ENCODE assay signal across 17 cellular contexts in the genomic region with DNA sequence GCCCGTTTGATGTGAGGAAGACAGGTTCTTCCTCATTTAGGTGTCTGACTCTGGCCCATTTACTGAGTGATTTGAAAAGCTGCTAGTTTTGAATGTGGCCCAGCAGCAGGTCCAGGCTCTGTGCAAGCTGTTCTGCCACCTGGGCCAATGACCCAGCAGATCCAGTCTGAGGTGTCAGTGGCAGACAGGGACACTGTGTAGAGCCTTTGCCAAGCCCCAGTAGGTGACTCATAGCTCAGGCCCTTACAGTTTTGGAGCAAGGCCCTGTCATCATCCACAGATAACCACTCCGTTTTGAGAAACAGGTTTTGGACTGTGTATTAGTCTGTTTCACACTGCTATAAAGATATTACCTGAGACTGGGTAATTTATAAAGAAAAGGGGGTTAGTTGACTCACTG. TPM values are rescaled to one million over a fixed set of nuclear protein-coding genes. Genes with fewer than 3 reads are reported as not detected.
DNase-seq lines count a peak whose midpoint lies in the region; ATAC-seq and TF ChIP-seq lines count a peak whose summit lies in the region.
"Had no signal": no experiment of that assay in that cellular context is flagged by ENCODE, and none has a peak within 500 bp of the region (broad histone marks: within the 10 kb centered on the region; RNA-seq: fewer than 3 reads in every experiment).

No MANE protein-coding gene starts in this region.

- H3K27me3 ChIP-seq in adipocyte (replicated peaks; ENCODE audit: control insufficient read depth, insufficient read depth, low read length) (no peaks in the 10 kb centered on the region), osteoblast (ENCODE audit: insufficient read depth, low read length) (no peaks in the 10 kb centered on the region)
- H3K27me3 ChIP-seq: BLaER1 had no signal

- no peaks in the 10 kb centered on the region for H4K20me1 ChIP-seq in osteoblast (ENCODE audit: insufficient read depth, low read length)
- H4K20me1 ChIP-seq: BLaER1 had no signal

- peak; percentile 63 for DNase-seq in GM03348 (ENCODE audit: low spot score)
- peak; percentile 20 for DNase-seq in adipocyte (ENCODE audit: low read depth)
- DNase-seq in fibroblast of the aortic adventitia (ENCODE audit: low read depth): peak; percentile 32
- DNase-seq in osteoblast (ENCODE audit: insufficient read length, low spot score, missing footprints): peak; percentile 85
- no peak for DNase-seq in activated CD4-positive, alpha-beta memory T cell treated with anti-CD3 and anti-CD28 coated beads, Interleukin-2, amount 10 ng/mL, durations not matched to agents 7 days and 5 days
- DNase-seq: activated CD4-positive, alpha-beta T cell treated with anti-CD3 and anti-CD28 coated beads, Interleukin-2, amount 50 U/mL, for 48 hours; activated naive CD4-positive, alpha-beta T cell treated with anti-CD3 and anti-CD28 coated beads for 36 hours; NCI-H1417 treated with DMSO at 0.1 percent for 48 hours; NCI-H446; T1000 had no signal

- H3K36me3 ChIP-seq in adipocyte (ENCODE audit: control insufficient read depth, insufficient read depth, low read length, severe bottlenecking): no peaks in the 10 kb centered on the region
- no peaks in the 10 kb centered on the region for H3K36me3 ChIP-seq in osteoblast (ENCODE audit: insufficient read depth, low read length)
- H3K36me3 ChIP-seq: BLaER1 had no signal

- H3K27ac Mint-ChIP-seq in activated CD4-positive, alpha-beta memory T cell treated with anti-CD3 and anti-CD28 coated beads, Interleukin-2, amount 10 ng/mL, durations not matched to agents 7 days and 5 days: no peak overlapping the region
- H3K27ac Mint-ChIP-seq: activated naive CD4-positive, alpha-beta T cell treated with anti-CD3 and anti-CD28 coated beads for 36 hours; stimulated activated naive CD8-positive, alpha-beta T cell treated with anti-CD3 and anti-CD28 coated beads, Interleukin-15, Interleukin-2, amounts not matched to agents 100 ng/mL and 50 ng/mL, for 24 hours had no signal

- H3K4me3 Mint-ChIP-seq in activated CD4-positive, alpha-beta memory T cell treated with anti-CD3 and anti-CD28 coated beads, Interleukin-2, amount 10 ng/mL, durations not matched to agents 7 days and 5 days: no peak overlapping the region
- H3K4me3 Mint-ChIP-seq: activated naive CD4-positive, alpha-beta T cell treated with anti-CD3 and anti-CD28 coated beads for 36 hours; stimulated activated naive CD8-positive, alpha-beta T cell treated with anti-CD3 and anti-CD28 coated beads, Interleukin-15, Interleukin-2, amounts not matched to agents 100 ng/mL and 50 ng/mL, for 24 hours had no signal

- no peaks in the 10 kb centered on the region for H3K4me1 Mint-ChIP-seq in activated CD4-positive, alpha-beta memory T cell treated with anti-CD3 and anti-CD28 coated beads, Interleukin-2, amount 10 ng/mL, durations not matched to agents 7 days and 5 days

- no peak for ATAC-seq in HG02981 (IDR thresholded peaks at IDR 0.05; ENCODE audit: unreplicated experiment)
- no peak for ATAC-seq in HG02970 (IDR thresholded peaks at IDR 0.05; ENCODE audit: low FRiP score, unreplicated experiment)
- ATAC-seq in GM18502 (IDR thresholded peaks at IDR 0.05; ENCODE audit: poor library complexity, unreplicated experiment): no peak
- ATAC-seq: sciatic nerve had no signal

- H3K9ac ChIP-seq in adipocyte (ENCODE audit: low read length): no peak overlapping the region
- H3K9ac ChIP-seq: BLaER1 had no signal

- H3K4me2 ChIP-seq in osteoblast (ENCODE audit: insufficient read depth, low read length): no peak overlapping the region
- H3K4me2 ChIP-seq: BLaER1 had no signal

- peaks cover under 1% of the 10 kb centered on the region for H3K9me3 ChIP-seq in adipocyte (ENCODE audit: control insufficient read depth, low read length)
- H3K9me3 ChIP-seq in osteoblast (ENCODE audit: low read depth, low read length): no peaks in the 10 kb centered on the region

- H3K9me3 Mint-ChIP-seq in activated CD4-positive, alpha-beta memory T cell treated with anti-CD3 and anti-CD28 coated beads, Interleukin-2, amount 10 ng/mL, durations not matched to agents 7 days and 5 days: peaks cover 2% of the 10 kb centered on the region
- H3K9me3 Mint-ChIP-seq: stimulated activated naive CD8-positive, alpha-beta T cell treated with anti-CD3 and anti-CD28 coated beads, Interleukin-15, Interleukin-2, amounts not matched to agents 100 ng/mL and 50 ng/mL, for 24 hours had no signal

- H3K79me2 ChIP-seq in osteoblast (ENCODE audit: insufficient read depth, low read length): no peaks in the 10 kb centered on the region

- H2AFZ ChIP-seq in osteoblast (ENCODE audit: low read length): no peak overlapping the region

- POLR2A ChIA-PET in activated CD4-positive, alpha-beta memory T cell treated with anti-CD3 and anti-CD28 coated beads, Interleukin-2, amount 10 ng/mL, durations not matched to agents 7 days and 5 days (lab: Charles Lee): interaction anchor here (1.5 kb wide), 1 partner anchor 19 kb away, joined by 4 read pairs; no protein-coding TSS in a partner anchor

- H3K27ac ChIP-seq in osteoblast (ENCODE audit: low read depth, low read length): no peak overlapping the region
- H3K27ac ChIP-seq: BLaER1 had no signal

- peaks cover 2% of the 10 kb centered on the region for H3K36me3 Mint-ChIP-seq in activated CD4-positive, alpha-beta memory T cell treated with anti-CD3 and anti-CD28 coated beads, Interleukin-2, amount 10 ng/mL, durations not matched to agents 7 days and 5 days (ENCODE audit: low read depth)

- CTCF ChIA-PET in activated CD4-positive, alpha-beta memory T cell treated with anti-CD3 and anti-CD28 coated beads, Interleukin-2, amount 10 ng/mL, durations not matched to agents 7 days and 5 days (lab: Charles Lee): no interaction called here

- H3K4me1 ChIP-seq in adipocyte (ENCODE audit: control insufficient read depth, insufficient read depth, low read length) (peaks cover 6% of the 10 kb centered on the region), osteoblast (ENCODE audit: insufficient read depth, low read length) (no peaks in the 10 kb centered on the region)

- H3K27me3 Mint-ChIP-seq in activated CD4-positive, alpha-beta memory T cell treated with anti-CD3 and anti-CD28 coated beads, Interleukin-2, amount 10 ng/mL, durations not matched to agents 7 days and 5 days: peaks cover 29% of the 10 kb centered on the region

- no peak for TF ChIP-seq CTCF in fibroblast of the aortic adventitia (IDR thresholded peaks at IDR 0.05; ENCODE audit: insufficient read depth, low read length)
- no peak for TF ChIP-seq CTCF in osteoblast (IDR thresholded peaks at IDR 0.05; ENCODE audit: extremely low read depth, low read depth, low read length)

- H3K4me3 ChIP-seq in adipocyte (ENCODE audit: low read length): no peak overlapping the region
- no peak overlapping the region for H3K4me3 ChIP-seq in fibroblast of the aortic adventitia (ENCODE audit: low read depth, low read length)
- no peak overlapping the region for H3K4me3 ChIP-seq in osteoblast (ENCODE audit: insufficient read depth, low read length)
- H3K4me3 ChIP-seq: BLaER1 had no signal

RNA-seq across cellular contexts. Expression of a gene that starts 23.9 kb away (rescaled TPM):
- under 0.01 and 0.33 TPM in 2 replicates for total RNA-seq in fibroblast of the aortic adventitia (ENCODE audit: low replicate concordance)
- 0.59 and 1.4 TPM in 2 replicates for total RNA-seq in osteoblast
- 10 to 100 TPM; 48.0 to 50.1 TPM for total RNA-seq in activated CD4-positive, alpha-beta memory T cell treated with anti-CD3 and anti-CD28 coated beads, Interleukin-2, amount 10 ng/mL, durations not matched to agents 7 days and 5 days
- total RNA-seq: H1 had no signal

RNA-seq across cellular contexts. Expression of a gene that starts 24.0 kb away (rescaled TPM):
- total RNA-seq in fibroblast of the aortic adventitia (ENCODE audit: low replicate concordance) (not detected in 2 replicates), osteoblast (0.29 and 0.36 TPM in 2 replicates)
- 10 to 100 TPM; 66.0 to 68.3 TPM for total RNA-seq in activated CD4-positive, alpha-beta memory T cell treated with anti-CD3 and anti-CD28 coated beads, Interleukin-2, amount 10 ng/mL, durations not matched to agents 7 days and 5 days
- total RNA-seq: H1 had no signal

RNA-seq across cellular contexts. Expression of a gene that starts 51.4 kb away (rescaled TPM):
- total RNA-seq in fibroblast of the aortic adventitia (ENCODE audit: low replicate concordance) (282 and 327 TPM in 2 replicates), osteoblast (184 and 195 TPM in 2 replicates)
- total RNA-seq in activated CD4-positive, alpha-beta memory T cell treated with anti-CD3 and anti-CD28 coated beads, Interleukin-2, amount 10 ng/mL, durations not matched to agents 7 days and 5 days: 100 to 1,000 TPM; 192 TPM

RNA-seq across cellular contexts. Expression of a gene that starts 55.3 kb away (rescaled TPM):
- total RNA-seq in fibroblast of the aortic adventitia (ENCODE audit: low replicate concordance) (not detected in 2 replicates), osteoblast (not detected in 2 replicates)
- under 1 TPM; 0.35 to 0.68 TPM for total RNA-seq in activated CD4-positive, alpha-beta memory T cell treated with anti-CD3 and anti-CD28 coated beads, Interleukin-2, amount 10 ng/mL, durations not matched to agents 7 days and 5 days
- total RNA-seq: activated naive CD4-positive, alpha-beta T cell treated with anti-CD3 and anti-CD28 coated beads for 36 hours had no signal

Comparison
In these comparisons a context has a peak if more than half of its experiments do, and no peak if none do; other contexts are left out.
1. RNA of a gene that starts 23.9 kb away (total RNA-seq): 48.0 to 50.1 TPM in activated CD4-positive, alpha-beta memory T cell treated with anti-CD3 and anti-CD28 coated beads, Interleukin-2, amount 10 ng/mL, durations not matched to agents 7 days and 5 days; 0.59 to 1.4 TPM in osteoblast and under 0.01 to 0.33 TPM in fibroblast of the aortic adventitia; every median in the first group is over 10 times any median in the second.
2. RNA of a gene that starts 24.0 kb away (total RNA-seq): 66.0 to 68.3 TPM in activated CD4-positive, alpha-beta memory T cell treated with anti-CD3 and anti-CD28 coated beads, Interleukin-2, amount 10 ng/mL, durations not matched to agents 7 days and 5 days; 0.29 to 0.36 TPM in osteoblast and not detected in fibroblast of the aortic adventitia; every median in the first group is over 10 times any median in the second.